In the genomic region with DNA sequence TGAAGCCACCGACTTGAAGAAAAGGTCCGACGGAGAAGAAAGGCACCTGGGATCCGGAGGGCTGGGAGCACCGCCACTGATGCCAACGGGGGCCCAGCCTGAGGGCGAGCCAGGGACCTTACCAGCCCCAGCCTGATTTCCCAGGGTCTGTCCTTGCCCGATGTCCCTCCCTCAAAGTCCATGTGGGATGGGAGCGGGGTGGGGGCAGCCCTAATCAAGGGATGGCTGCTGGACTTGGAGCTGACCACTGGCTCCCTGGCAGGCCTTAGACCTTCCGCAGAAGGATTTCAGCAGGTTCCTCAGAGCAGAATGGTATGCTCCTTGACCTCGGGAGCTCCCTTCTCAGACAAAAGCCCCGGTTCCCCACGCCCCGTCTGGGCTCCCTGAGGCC, we compare ENCODE assay signal across 16 cellular contexts.
DNase-seq lines count a peak whose midpoint lies in the region; ATAC-seq, FAIRE-seq and TF ChIP-seq lines count a peak whose summit lies in the region.
"Had no signal": no experiment of that assay in that cellular context is flagged by ENCODE, and none has a peak within 500 bp of the region (broad histone marks: within the 10 kb centered on the region; RNA-seq: fewer than 3 reads in every experiment).

No MANE protein-coding gene starts in this region.

- H3K9me3 ChIP-seq in A549: no peaks in the 10 kb centered on the region
- H3K9me3 ChIP-seq in RWPE2 (ENCODE audit: severe bottlenecking): no peaks in the 10 kb centered on the region
- no peaks in the 10 kb centered on the region for H3K9me3 ChIP-seq in neutrophil
- no peaks in the 10 kb centered on the region for H3K9me3 ChIP-seq in mammary epithelial cell (replicated peaks; ENCODE audit: insufficient read depth, low read length)
- no peaks in the 10 kb centered on the region for H3K9me3 ChIP-seq in WERI-Rb-1 (ENCODE audit: severe bottlenecking)

- H3K4me1 Mint-ChIP-seq in GM23338: peaks cover 14% of the 10 kb centered on the region

- peak overlapping the region; percentile 30 to 86; a peak in 2 of 6 replicates for H3K27ac ChIP-seq in A549
- no peak overlapping the region for H3K27ac ChIP-seq in GM23338 (ENCODE audit: low read depth)
- H3K27ac ChIP-seq in RWPE2 (ENCODE audit: poor library complexity, severe bottlenecking): peak overlapping the region; percentile 6
- H3K27ac ChIP-seq in neutrophil: peak overlapping the region; percentile 99
- no peak overlapping the region for H3K27ac ChIP-seq in mammary epithelial cell (ENCODE audit: insufficient read depth, low read depth, low read length)
- no peak overlapping the region for H3K27ac ChIP-seq in WERI-Rb-1
- H3K27ac ChIP-seq: C4-2B, PC-9, SK-N-MC had no signal

- no peak overlapping the region for H3K4me3 Mint-ChIP-seq in GM23338

- POLR2A ChIA-PET in A549 (lab: Yijun Ruan, JAX): no interaction called here

- dilution Hi-C loops in mammary epithelial cell (cut with HindIII; ENCODE audit: low sequenced_read_pairs): no loop called here

- DNase-seq in A549 (ENCODE audit: low read depth in 1 of 2, low spot score in 1 of 2) (no peak), GM23338 (ENCODE audit: low spot score) (no peak), RWPE2 (ENCODE audit: low spot score) (no peak), mammary epithelial cell (no peak), NCI-H2081 (lab: John Stamatoyannopoulos, UW) (no peak), WERI-Rb-1 (no peak), NCI-H2081 treated with DMSO at 0.1 percent for 48 hours (lab: John Stamatoyannopoulos, UW) (no peak)
- DNase-seq: COR-L47, NCI-H1417 treated with DMSO at 0.1 percent for 48 hours, NCI-H774 had no signal

- H3K4me3 ChIP-seq in A549: no peak overlapping the region
- H3K4me3 ChIP-seq in GM23338: no peak overlapping the region
- no peak overlapping the region for H3K4me3 ChIP-seq in RWPE2 (ENCODE audit: severe bottlenecking)
- peak overlapping the region in 1 of 2 experiments; percentile 51 for H3K4me3 ChIP-seq in neutrophil (ENCODE audit: low read depth in 1 of 2, low read length in 1 of 2)
- no peak overlapping the region for H3K4me3 ChIP-seq in mammary epithelial cell (replicated peaks in 1 of 3; ENCODE audit: insufficient read depth in 1 of 3, low read depth in 2 of 3, low read length in 3 of 3)
- no peak overlapping the region for H3K4me3 ChIP-seq in WERI-Rb-1 (ENCODE audit: low read depth, low read length)
- H3K4me3 ChIP-seq: PC-9, SK-N-MC had no signal

- no peaks in the 10 kb centered on the region for H3K27me3 ChIP-seq in GM23338 (ENCODE audit: insufficient read depth)
- H3K27me3 ChIP-seq in RWPE2 (ENCODE audit: insufficient read depth, poor library complexity, severe bottlenecking): no peaks in the 10 kb centered on the region
- no peaks in the 10 kb centered on the region for H3K27me3 ChIP-seq in neutrophil
- H3K27me3 ChIP-seq in mammary epithelial cell (ENCODE audit: insufficient read depth, low read length): no peaks in the 10 kb centered on the region
- no peaks in the 10 kb centered on the region for H3K27me3 ChIP-seq in WERI-Rb-1 (ENCODE audit: insufficient read depth, low read depth, severe bottlenecking)

- intact Hi-C loops in mammary epithelial cell (cut with micrococcal nuclease): no loop called here

- no peak for TF ChIP-seq POLR2A in A549 (IDR thresholded peaks at IDR 0.05; ENCODE audit: low read length)

- ATAC-seq in A549 (no peak), GM23338 (no peak), RWPE2 (ENCODE audit: low read depth) (no peak)

- H3K36me3 Mint-ChIP-seq in GM23338 (ENCODE audit: low read depth): no peaks in the 10 kb centered on the region

- no TSS peak for BruUV-seq in mammary epithelial cell (replicated peaks; lab: Mats Ljungman, UMichigan)

- no peaks in the 10 kb centered on the region for H3F3A ChIP-seq in GM23338 (replicated peaks; ENCODE audit: low read depth)

- H4K20me1 ChIP-seq in GM23338 (replicated peaks; ENCODE audit: insufficient read depth) (no peaks in the 10 kb centered on the region), mammary epithelial cell (ENCODE audit: insufficient read depth, low read length) (no peaks in the 10 kb centered on the region)

- H2AFZ ChIP-seq in GM23338 (peak overlapping the region; percentile 78; the same call in 1 of the 2 replicates), mammary epithelial cell (ENCODE audit: low read depth, low read length) (no peak overlapping the region)
- H2AFZ ChIP-seq: PC-9 had no signal

- WGBS in A549 (ENCODE audit: missing lambda C conversion rate): 91% methylated on average over 14 of the region's 14 CpGs
- WGBS in mammary epithelial cell (ENCODE audit: low coverage, missing lambda C conversion rate): 95% methylated on average over 11 of the region's 14 CpGs

- no peaks in the 10 kb centered on the region for H3K9me2 ChIP-seq in GM23338 (ENCODE audit: insufficient read depth)

- H3K79me2 ChIP-seq in GM23338 (replicated peaks; ENCODE audit: insufficient read depth) (no peaks in the 10 kb centered on the region), mammary epithelial cell (ENCODE audit: insufficient read depth, low read length) (no peaks in the 10 kb centered on the region)

- CTCF ChIA-PET in A549 (lab: Yijun Ruan, JAX): interaction anchor here (0.5 to 8.7 kb wide), 40 partner anchors 9 to 358 kb away, joined by 3 to 76 read pairs (median 4); partner anchors contain the start of gene ZFP36L2
- CTCF ChIA-PET in mammary epithelial cell (lab: Charles Lee; ENCODE audit: low non-redundant PET): interaction anchor here (0.7 kb wide), 1 partner anchor 78 kb away, joined by 3 read pairs; no protein-coding TSS in a partner anchor

- H3K27me3 Mint-ChIP-seq in GM23338 (ENCODE audit: insufficient read depth, low read depth, poor library complexity): peaks cover 12% of the 10 kb centered on the region

- H3K36me3 ChIP-seq in GM23338 (ENCODE audit: insufficient read depth) (no peaks in the 10 kb centered on the region), RWPE2 (ENCODE audit: low read depth) (no peaks in the 10 kb centered on the region), neutrophil (no peaks in the 10 kb centered on the region), mammary epithelial cell (ENCODE audit: insufficient read depth, low read length) (no peaks in the 10 kb centered on the region), WERI-Rb-1 (no peaks in the 10 kb centered on the region)

- H3K4me2 ChIP-seq in A549 (no peak overlapping the region), GM23338 (no peak overlapping the region), mammary epithelial cell (ENCODE audit: insufficient read depth, low read depth, low read length) (no peak overlapping the region)
- H3K4me2 ChIP-seq: PC-9 had no signal

- H3K9ac ChIP-seq in mammary epithelial cell (ENCODE audit: insufficient read depth, low read length): no peak overlapping the region

- H3K4me1 ChIP-seq in A549: peaks cover 23% of the 10 kb centered on the region
- H3K4me1 ChIP-seq in GM23338 (ENCODE audit: insufficient read depth): no peaks in the 10 kb centered on the region
- peaks cover 16% of the 10 kb centered on the region for H3K4me1 ChIP-seq in RWPE2 (ENCODE audit: insufficient read depth, poor library complexity, severe bottlenecking)
- peaks cover 68 to 73% of the 10 kb centered on the region in 2 experiments for H3K4me1 ChIP-seq in neutrophil (ENCODE audit: control insufficient read depth in 1 of 2, insufficient read depth in 1 of 2, low read depth in 1 of 2, low read length in 1 of 2)
- peaks cover 24% of the 10 kb centered on the region for H3K4me1 ChIP-seq in mammary epithelial cell (ENCODE audit: insufficient read depth, low read length)

- no peak overlapping the region for H3K27ac Mint-ChIP-seq in GM23338

- TF ChIP-seq RAD21 in A549 (conservative IDR thresholded peaks at IDR 0.05 in 1 of 2, IDR thresholded peaks at IDR 0.05 in 1 of 2): no peak

- TF ChIP-seq CTCF in A549 (IDR thresholded peaks at IDR 0.05) (no peak), GM23338 (conservative IDR thresholded peaks at IDR 0.05; ENCODE audit: low read depth in 2 of 2) (no peak), RWPE2 (IDR thresholded peaks at IDR 0.05; ENCODE audit: poor library complexity, severe bottlenecking) (no peak), neutrophil (IDR thresholded peaks at IDR 0.05) (no peak), mammary epithelial cell (conservative IDR thresholded peaks at IDR 0.05 in 1 of 2, IDR thresholded peaks at IDR 0.05 in 1 of 2; ENCODE audit: extremely low read depth in 1 of 2, insufficient read depth in 1 of 2, low read depth in 1 of 2, low read length in 2 of 2) (no peak), WERI-Rb-1 (IDR thresholded peaks at IDR 0.05; ENCODE audit: low read depth, low read length) (no peak)

- in situ Hi-C loops in mammary epithelial cell (cut with MboI; ENCODE audit: low sequenced_read_pairs in 2 of 2): no loop called here

- no peaks in the 10 kb centered on the region; the same call in 2 of the 3 replicates for H3K9me3 Mint-ChIP-seq in GM23338

- no peak for TF ChIP-seq EP300 in A549 (IDR thresholded peaks at IDR 0.05)

- FAIRE-seq in A549 (lab: Jason Lieb, UNC): no peak
- FAIRE-seq: A204.1, H54 had no signal

TF ChIP-seq in A549, 52 proteins besides CTCF, POLR2A, EP300 and RAD21:
- TF ChIP-seq RARB (CRISPR knock-in tag; IDR thresholded peaks at IDR 0.05) (no peak), KDM1A (IDR thresholded peaks at IDR 0.05; ENCODE audit: low read depth) (no peak)

TF ChIP-seq in GM23338, 12 proteins besides CTCF, POLR2A, EP300 and RAD21:
- no peak for TF ChIP-seq NANOG (IDR thresholded peaks at IDR 0.05; ENCODE audit: borderline replicate concordance)
- TF ChIP-seq EZH2 (IDR thresholded peaks at IDR 0.05; ENCODE audit: low read depth, unreplicated experiment): no peak
- TF ChIP-seq STAT1 (IDR thresholded peaks at IDR 0.05; ENCODE audit: unreplicated experiment): no peak

Comparison
In these comparisons a context has a peak if more than half of its experiments do, and no peak if none do; other contexts are left out.
1. H3K27ac ChIP-seq: peak in A549 (2 of 2), RWPE2 (single experiment) and neutrophil (single experiment); none in GM23338 (single experiment), mammary epithelial cell (single experiment) and WERI-Rb-1 (single experiment).